1 cellular context compared by ENCODE assay signal in the genomic region with DNA sequence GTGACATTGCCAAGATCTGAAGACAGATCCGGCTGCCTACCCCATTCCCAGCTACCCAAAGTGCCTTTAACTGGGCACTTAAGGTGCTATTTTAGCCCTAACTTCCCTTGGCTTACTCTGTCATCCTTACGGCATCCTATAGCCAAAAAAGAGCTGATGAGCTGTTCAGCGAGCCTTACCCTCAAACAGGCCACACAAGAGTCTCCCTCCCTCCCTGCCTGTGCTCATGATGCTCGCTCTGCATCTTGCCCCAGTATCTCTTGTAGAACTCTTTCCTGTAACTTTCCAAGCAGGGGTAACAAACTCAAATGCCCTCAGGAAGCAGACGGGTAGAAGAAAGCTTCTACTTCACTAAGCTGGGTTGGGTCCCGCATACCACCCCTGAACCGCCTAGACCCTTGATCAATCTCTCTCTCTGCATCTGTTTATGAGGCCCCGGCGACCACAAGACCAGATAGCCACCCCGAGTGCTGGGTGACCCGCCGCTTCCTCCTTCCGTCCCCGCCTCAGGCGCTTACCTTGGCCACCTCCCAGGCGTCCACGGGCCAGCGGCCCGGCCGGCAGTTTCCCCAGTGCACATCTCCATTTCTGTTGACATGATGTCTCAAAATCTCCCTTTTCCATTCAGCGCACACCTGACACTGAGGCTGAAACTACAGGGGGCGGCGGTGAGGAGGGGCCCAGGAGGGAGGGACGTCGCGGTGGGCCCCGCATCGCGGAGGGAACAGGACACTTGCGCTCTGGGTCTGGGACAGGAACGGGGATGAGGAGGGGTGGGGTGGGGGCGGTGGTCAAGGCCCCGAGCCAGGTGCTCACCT.
TF ChIP-seq lines count a peak whose summit lies in the region.

No MANE protein-coding gene starts in this region.

TF ChIP-seq in K562, 482 proteins besides CTCF, POLR2A, EP300 and RAD21:
- TF ChIP-seq BHLHE40 (IDR thresholded peaks at IDR 0.05; ENCODE audit: low read length) (no peak), SPI1 (IDR thresholded peaks at IDR 0.05; ENCODE audit: borderline replicate concordance, low read depth, low read length) (0 out of 2 replicates have a peak, but pooled peaks have one; percentile 15), KDM5B (IDR thresholded peaks at IDR 0.05; ENCODE audit: insufficient replicate concordance, low read depth, low read length) (peak; percentile 21), E2F8 (IDR thresholded peaks at IDR 0.05; ENCODE audit: low read depth, partially characterized antibody) (no peak), ZNF785 (CRISPR knock-in tag; IDR thresholded peaks at IDR 0.05) (no peak), SRSF3 (IDR thresholded peaks at IDR 0.05; ENCODE audit: insufficient read depth, low read length) (no peak), ZFP30 (CRISPR knock-in tag; IDR thresholded peaks at IDR 0.05; ENCODE audit: borderline replicate concordance) (no peak), RBM22 (IDR thresholded peaks at IDR 0.05; ENCODE audit: low read depth, low read length, poor library complexity, severe bottlenecking) (peak; percentile 92), BRCA1 (IDR thresholded peaks at IDR 0.05) (no peak), BRCA1 (CRISPR knock-in tag; IDR thresholded peaks at IDR 0.05) (no peak), ZNF766 (CRISPR knock-in tag; conservative IDR thresholded peaks at IDR 0.05) (no peak)
- TF ChIP-seq, protein P1, sequence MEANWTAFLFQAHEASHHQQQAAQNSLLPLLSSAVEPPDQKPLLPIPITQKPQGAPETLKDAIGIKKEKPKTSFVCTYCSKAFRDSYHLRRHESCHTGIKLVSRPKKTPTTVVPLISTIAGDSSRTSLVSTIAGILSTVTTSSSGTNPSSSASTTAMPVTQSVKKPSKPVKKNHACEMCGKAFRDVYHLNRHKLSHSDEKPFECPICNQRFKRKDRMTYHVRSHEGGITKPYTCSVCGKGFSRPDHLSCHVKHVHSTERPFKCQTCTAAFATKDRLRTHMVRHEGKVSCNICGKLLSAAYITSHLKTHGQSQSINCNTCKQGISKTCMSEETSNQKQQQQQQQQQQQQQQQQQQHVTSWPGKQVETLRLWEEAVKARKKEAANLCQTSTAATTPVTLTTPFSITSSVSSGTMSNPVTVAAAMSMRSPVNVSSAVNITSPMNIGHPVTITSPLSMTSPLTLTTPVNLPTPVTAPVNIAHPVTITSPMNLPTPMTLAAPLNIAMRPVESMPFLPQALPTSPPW (CRISPR knock-in tag; IDR thresholded peaks at IDR 0.05): peak; percentile 38; the same call in 1 of the 2 replicates
- TF ChIP-seq, protein P2, sequence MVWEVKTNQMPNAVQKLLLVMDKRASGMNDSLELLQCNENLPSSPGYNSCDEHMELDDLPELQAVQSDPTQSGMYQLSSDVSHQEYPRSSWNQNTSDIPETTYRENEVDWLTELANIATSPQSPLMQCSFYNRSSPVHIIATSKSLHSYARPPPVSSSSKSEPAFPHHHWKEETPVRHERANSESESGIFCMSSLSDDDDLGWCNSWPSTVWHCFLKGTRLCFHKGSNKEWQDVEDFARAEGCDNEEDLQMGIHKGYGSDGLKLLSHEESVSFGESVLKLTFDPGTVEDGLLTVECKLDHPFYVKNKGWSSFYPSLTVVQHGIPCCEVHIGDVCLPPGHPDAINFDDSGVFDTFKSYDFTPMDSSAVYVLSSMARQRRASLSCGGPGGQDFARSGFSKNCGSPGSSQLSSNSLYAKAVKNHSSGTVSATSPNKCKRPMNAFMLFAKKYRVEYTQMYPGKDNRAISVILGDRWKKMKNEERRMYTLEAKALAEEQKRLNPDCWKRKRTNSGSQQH (CRISPR knock-in tag; IDR thresholded peaks at IDR 0.05): no peak
- TF ChIP-seq, protein P3, sequence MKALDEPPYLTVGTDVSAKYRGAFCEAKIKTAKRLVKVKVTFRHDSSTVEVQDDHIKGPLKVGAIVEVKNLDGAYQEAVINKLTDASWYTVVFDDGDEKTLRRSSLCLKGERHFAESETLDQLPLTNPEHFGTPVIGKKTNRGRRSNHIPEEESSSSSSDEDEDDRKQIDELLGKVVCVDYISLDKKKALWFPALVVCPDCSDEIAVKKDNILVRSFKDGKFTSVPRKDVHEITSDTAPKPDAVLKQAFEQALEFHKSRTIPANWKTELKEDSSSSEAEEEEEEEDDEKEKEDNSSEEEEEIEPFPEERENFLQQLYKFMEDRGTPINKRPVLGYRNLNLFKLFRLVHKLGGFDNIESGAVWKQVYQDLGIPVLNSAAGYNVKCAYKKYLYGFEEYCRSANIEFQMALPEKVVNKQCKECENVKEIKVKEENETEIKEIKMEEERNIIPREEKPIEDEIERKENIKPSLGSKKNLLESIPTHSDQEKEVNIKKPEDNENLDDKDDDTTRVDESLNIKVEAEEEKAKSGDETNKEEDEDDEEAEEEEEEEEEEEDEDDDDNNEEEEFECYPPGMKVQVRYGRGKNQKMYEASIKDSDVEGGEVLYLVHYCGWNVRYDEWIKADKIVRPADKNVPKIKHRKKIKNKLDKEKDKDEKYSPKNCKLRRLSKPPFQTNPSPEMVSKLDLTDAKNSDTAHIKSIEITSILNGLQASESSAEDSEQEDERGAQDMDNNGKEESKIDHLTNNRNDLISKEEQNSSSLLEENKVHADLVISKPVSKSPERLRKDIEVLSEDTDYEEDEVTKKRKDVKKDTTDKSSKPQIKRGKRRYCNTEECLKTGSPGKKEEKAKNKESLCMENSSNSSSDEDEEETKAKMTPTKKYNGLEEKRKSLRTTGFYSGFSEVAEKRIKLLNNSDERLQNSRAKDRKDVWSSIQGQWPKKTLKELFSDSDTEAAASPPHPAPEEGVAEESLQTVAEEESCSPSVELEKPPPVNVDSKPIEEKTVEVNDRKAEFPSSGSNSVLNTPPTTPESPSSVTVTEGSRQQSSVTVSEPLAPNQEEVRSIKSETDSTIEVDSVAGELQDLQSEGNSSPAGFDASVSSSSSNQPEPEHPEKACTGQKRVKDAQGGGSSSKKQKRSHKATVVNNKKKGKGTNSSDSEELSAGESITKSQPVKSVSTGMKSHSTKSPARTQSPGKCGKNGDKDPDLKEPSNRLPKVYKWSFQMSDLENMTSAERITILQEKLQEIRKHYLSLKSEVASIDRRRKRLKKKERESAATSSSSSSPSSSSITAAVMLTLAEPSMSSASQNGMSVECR (CRISPR knock-in tag; IDR thresholded peaks at IDR 0.05): 0 out of 2 replicates have a peak, but pooled peaks have one; percentile 17
